19 cellular contexts compared by ENCODE assay signal in genomic region chr6:128512296-128512695, GRCh38. TPM values are rescaled to one million over a fixed set of nuclear protein-coding genes. Genes with fewer than 3 reads are reported as not detected.
DNase-seq lines count a peak whose midpoint lies in the region; ATAC-seq, FAIRE-seq and TF ChIP-seq lines count a peak whose summit lies in the region.
"Had no signal": no experiment of that assay in that cellular context is flagged by ENCODE, and none has a peak within 500 bp of the region (broad histone marks: within the 10 kb centered on the region; RNA-seq: fewer than 3 reads in every experiment).

No MANE protein-coding gene starts in this region.

- no peak overlapping the region for H3K56ac ChIP-seq in IMR-90 (ENCODE audit: extremely low read depth, insufficient read depth, low read length)

- no peak overlapping the region for H4K5ac ChIP-seq in IMR-90 (ENCODE audit: low read depth, low read length)

- H3K9me3 ChIP-seq in IMR-90 (ENCODE audit: control insufficient read depth, insufficient read depth, low read length) (no peaks in the 10 kb centered on the region), small intestine (ENCODE audit: control insufficient read depth, low read depth) (no peaks in the 10 kb centered on the region), left ventricle myocardium inferior (replicated peaks) (no peaks in the 10 kb centered on the region), A673 (ENCODE audit: low read depth, low read length, poor library complexity, severe bottlenecking) (no peaks in the 10 kb centered on the region)
- H3K9me3 ChIP-seq: SJSA1 had no signal

- FAIRE-seq in D721Med (lab: Jason Lieb, UNC) (peak; percentile 38), bronchial epithelial cell (lab: Jason Lieb, UNC) (no peak), small intestine (lab: Jason Lieb, UNC) (peak; percentile 15)
- FAIRE-seq: GM12878 had no signal

- TF ChIP-seq CTCF in D721Med (IDR thresholded peaks at IDR 0.05; ENCODE audit: insufficient read depth, missing control alignments) (no peak), IMR-90 (conservative IDR thresholded peaks at IDR 0.05; ENCODE audit: low read depth, low read length) (no peak), bronchial epithelial cell (IDR thresholded peaks at IDR 0.05; ENCODE audit: insufficient read depth, low read length, severe bottlenecking) (no peak), left ventricle myocardium inferior (IDR thresholded peaks at IDR 0.05; ENCODE audit: borderline replicate concordance) (no peak), A673 (conservative IDR thresholded peaks at IDR 0.05; ENCODE audit: low read depth, low read length) (no peak)

- DNase-seq in D721Med (ENCODE audit: insufficient read length, low spot score): no peak
- no peak for DNase-seq in IMR-90
- peak; percentile 76 for DNase-seq in bronchial epithelial cell (ENCODE audit: low read depth)
- no peak for DNase-seq in small intestine
- DNase-seq in left ventricle myocardium inferior: no peak
- DNase-seq in A673 (ENCODE audit: low spot score): no peak
- DNase-seq: CD4-positive, CD25-positive, alpha-beta regulatory T cell; DND-41; GDM1; GOT3; Kasumi-1; NCI-H1436; NCI-H2029; NCI-H510A; NCI-H774; SW 1271 had no signal

- H2BK5ac ChIP-seq in IMR-90 (ENCODE audit: low read depth, low read length, poor library complexity, severe bottlenecking): peak overlapping the region; percentile 3

- no peak overlapping the region for H2BK15ac ChIP-seq in IMR-90 (ENCODE audit: low read depth, low read length)

- H4K20me1 ChIP-seq in IMR-90 (ENCODE audit: insufficient read depth, low read length): peaks cover 46% of the 10 kb centered on the region

- H4K91ac ChIP-seq in IMR-90 (ENCODE audit: insufficient read depth, low read depth, low read length): no peak overlapping the region

- H3K9me1 ChIP-seq in IMR-90 (ENCODE audit: insufficient read depth, low read length): peaks cover 17% of the 10 kb centered on the region

- H3K4ac ChIP-seq in IMR-90 (ENCODE audit: low read depth, low read length): no peak overlapping the region

- CTCF ChIA-PET in IMR-90 (lab: Yijun Ruan, JAX): interaction anchor here (0.6 to 1.1 kb wide), 2 partner anchors 18 to 218 kb away, joined by 3 read pairs; no protein-coding TSS in a partner anchor
- CTCF ChIA-PET in A673 (lab: Charles Lee): no interaction called here

- TF ChIP-seq RAD21 in IMR-90 (IDR thresholded peaks at IDR 0.05; ENCODE audit: low read length): no peak

- no peak overlapping the region for H3K18ac ChIP-seq in IMR-90 (ENCODE audit: low read depth, low read length)

- no peak overlapping the region for H2AFZ ChIP-seq in IMR-90 (replicated peaks; ENCODE audit: low read length, poor library complexity)

- peaks cover 15 to 58% of the 10 kb centered on the region in 2 experiments; a peak in 3 of 4 replicates for H3K79me1 ChIP-seq in IMR-90 (ENCODE audit: low read depth in 1 of 2, low read length in 2 of 2)

- dilution Hi-C loops in IMR-90 (cut with HindIII; ENCODE audit: low sequenced_read_pairs, unreplicated experiment): no loop called here

- no peak overlapping the region for H2BK20ac ChIP-seq in IMR-90 (ENCODE audit: low read depth, low read length)

- no CpG with 5 or more reads among the region's 2 CpGs for WGBS in IMR-90 (ENCODE audit: extremely low coverage in 2 of 2, insufficient read length in 1 of 2), 2 experiments
- WGBS in small intestine, 3 donors: 16 to 52% (median 22%) methylated on average over 2 of the region's 2 CpGs

- H3K9ac ChIP-seq in IMR-90 (ENCODE audit: low read depth, low read length): no peak overlapping the region

- H3K36me3 ChIP-seq in IMR-90 (ENCODE audit: control insufficient read depth, insufficient read depth, low read length): no peaks in the 10 kb centered on the region
- no peaks in the 10 kb centered on the region for H3K36me3 ChIP-seq in bronchial epithelial cell (ENCODE audit: control insufficient read depth, insufficient read depth, low read length)
- no peaks in the 10 kb centered on the region for H3K36me3 ChIP-seq in small intestine (ENCODE audit: control insufficient read depth in 2 of 2, insufficient read depth in 2 of 2, low read length in 2 of 2)
- H3K36me3 ChIP-seq in left ventricle myocardium inferior: no peaks in the 10 kb centered on the region
- H3K36me3 ChIP-seq in A673 (ENCODE audit: insufficient read depth, low read length, poor library complexity, severe bottlenecking): no peaks in the 10 kb centered on the region
- H3K36me3 ChIP-seq: SJSA1 had no signal

- intact Hi-C loops in IMR-90 (cut with micrococcal nuclease): loop anchor here (10.0 kb wide), 2 partner anchors 337 to 437 kb away; no protein-coding TSS in a partner anchor
- intact Hi-C loops in left ventricle myocardium inferior (cut with micrococcal nuclease): no loop called here
- intact Hi-C loops in A673 (cut with micrococcal nuclease; ENCODE audit: unreplicated experiment): loop anchor here (10.0 kb wide), 1 partner anchor 743 kb away; no protein-coding TSS in a partner anchor

- POLR2A ChIA-PET in IMR-90 (lab: Charles Lee; ENCODE audit: unreplicated experiment): no interaction called here
- POLR2A ChIA-PET in A673 (lab: Charles Lee; ENCODE audit: low non-redundant PET): interaction anchor here (0.7 kb wide), 1 partner anchor 11 kb away, joined by 3 read pairs; no protein-coding TSS in a partner anchor

- no peak overlapping the region for H3K14ac ChIP-seq in IMR-90 (replicated peaks; ENCODE audit: low read depth, low read length)

- no peak overlapping the region for H2AK5ac ChIP-seq in IMR-90 (ENCODE audit: low read depth, low read length)

- no peak overlapping the region for H2AK9ac ChIP-seq in IMR-90 (replicated peaks; ENCODE audit: low read depth, low read length, poor library complexity)

- H3K4me1 ChIP-seq in IMR-90 (ENCODE audit: control insufficient read depth, insufficient read depth, low read length): peaks cover 27% of the 10 kb centered on the region
- peaks cover 4 to 12% of the 10 kb centered on the region in 2 donors for H3K4me1 ChIP-seq in small intestine (ENCODE audit: control insufficient read depth in 2 of 2, insufficient read depth in 1 of 2, low read depth in 1 of 2, low read length in 1 of 2)
- peaks cover 85% of the 10 kb centered on the region for H3K4me1 ChIP-seq in left ventricle myocardium inferior
- H3K4me1 ChIP-seq in A673 (ENCODE audit: insufficient read depth, low read length, poor library complexity, severe bottlenecking): peaks cover 73% of the 10 kb centered on the region

- no peak overlapping the region for H4K8ac ChIP-seq in IMR-90 (ENCODE audit: low read depth in 2 of 2, low read length in 2 of 2)

- H3K27ac ChIP-seq in IMR-90 (ENCODE audit: insufficient read depth, low read length) (no peak overlapping the region), small intestine (ENCODE audit: low read depth in 1 of 2, low read length in 1 of 2) (no peak overlapping the region), left ventricle myocardium inferior (replicated peaks) (no peak overlapping the region), A673 (ENCODE audit: low read depth, low read length, poor library complexity, severe bottlenecking) (no peak overlapping the region)
- H3K27ac ChIP-seq: SJSA1 had no signal

- H3K23ac ChIP-seq in IMR-90 (ENCODE audit: low read depth, low read length): no peak overlapping the region

- no TSS peak for BruUV-seq in IMR-90 (replicated peaks; lab: Mats Ljungman, UMichigan)
- BruUV-seq in A673 (replicated peaks; lab: Mats Ljungman, UMichigan): no TSS peak

- in situ Hi-C loops in IMR-90 (cut with MboI; ENCODE audit: low sequenced_read_pairs): loop anchor here (10.0 kb wide), 1 partner anchor 777 kb away; no protein-coding TSS in a partner anchor

- no peak for TF ChIP-seq POLR2A in IMR-90 (IDR thresholded peaks at IDR 0.05; ENCODE audit: low read depth, low read length)

- H3K27me3 ChIP-seq in IMR-90 (ENCODE audit: control insufficient read depth, insufficient read depth, low read length) (no peaks in the 10 kb centered on the region), bronchial epithelial cell (ENCODE audit: control insufficient read depth, insufficient read depth, low read length) (no peaks in the 10 kb centered on the region), small intestine (ENCODE audit: control insufficient read depth in 2 of 2, insufficient read depth in 2 of 2, low read length in 2 of 2) (no peaks in the 10 kb centered on the region), left ventricle myocardium inferior (ENCODE audit: low read depth) (no peaks in the 10 kb centered on the region), A673 (replicated peaks; ENCODE audit: insufficient read depth, low read depth, low read length, poor library complexity) (no peaks in the 10 kb centered on the region)
- H3K27me3 ChIP-seq: SJSA1 had no signal

- H3K4me3 ChIP-seq in IMR-90 (ENCODE audit: insufficient read depth, low read depth, low read length) (no peak overlapping the region), bronchial epithelial cell (ENCODE audit: low read depth, low read length) (no peak overlapping the region), small intestine (ENCODE audit: low read depth in 1 of 2, low read length in 2 of 2) (no peak overlapping the region), left ventricle myocardium inferior (no peak overlapping the region), A673 (ENCODE audit: low read depth, low read length, poor library complexity, severe bottlenecking) (no peak overlapping the region)
- H3K4me3 ChIP-seq: GM12878, SJSA1 had no signal

- no peak for ATAC-seq in IMR-90 (ENCODE audit: low read depth)
- ATAC-seq in GM18873 (IDR thresholded peaks at IDR 0.05; ENCODE audit: low FRiP score, unreplicated experiment): no peak
- ATAC-seq: GM12878 had no signal

- H3K4me2 ChIP-seq in IMR-90 (ENCODE audit: low read depth, low read length): no peak overlapping the region

- H2BK120ac ChIP-seq in IMR-90 (ENCODE audit: low read depth, low read length): no peak overlapping the region

TF ChIP-seq in IMR-90, 13 proteins besides CTCF, POLR2A, EP300 and RAD21 (continues in another document):
- TF ChIP-seq MAZ (IDR thresholded peaks at IDR 0.05; ENCODE audit: borderline replicate concordance, low read depth, low read length) (no peak), SMC3 (IDR thresholded peaks at IDR 0.05; ENCODE audit: low read depth, low read length) (no peak)

RNA-seq across cellular contexts. Expression of gene PTPRK, which starts 8.1 kb away (rescaled TPM):
- total RNA-seq in IMR-90 (2012; rRNA removed) (66.1 and 80.8 TPM in 2 replicates), bronchial epithelial cell (48.4 and 75.1 TPM in 2 replicates), left ventricle myocardium inferior (18.4 TPM), A673 (2021) (77.3 and 97.5 TPM in 2 replicates)
- polyA plus RNA-seq in IMR-90 (2012; rRNA removed) (14.1 and 18.0 TPM in 2 replicates), small intestine (10 to 100 TPM; 15.9 to 25.1 (median 16.1) TPM)
- 7.3 and 16.2 TPM in 2 replicates for polyA plus RNA-seq in IMR-90 (2012; cell fraction: cytosol; rRNA removed)
- 3.5 and 12.9 TPM in 2 replicates for polyA plus RNA-seq in IMR-90 (2012; cell fraction: nucleus; rRNA removed; ENCODE audit: low replicate concordance)
